22 cellular contexts compared by ENCODE assay signal in the genomic region with DNA sequence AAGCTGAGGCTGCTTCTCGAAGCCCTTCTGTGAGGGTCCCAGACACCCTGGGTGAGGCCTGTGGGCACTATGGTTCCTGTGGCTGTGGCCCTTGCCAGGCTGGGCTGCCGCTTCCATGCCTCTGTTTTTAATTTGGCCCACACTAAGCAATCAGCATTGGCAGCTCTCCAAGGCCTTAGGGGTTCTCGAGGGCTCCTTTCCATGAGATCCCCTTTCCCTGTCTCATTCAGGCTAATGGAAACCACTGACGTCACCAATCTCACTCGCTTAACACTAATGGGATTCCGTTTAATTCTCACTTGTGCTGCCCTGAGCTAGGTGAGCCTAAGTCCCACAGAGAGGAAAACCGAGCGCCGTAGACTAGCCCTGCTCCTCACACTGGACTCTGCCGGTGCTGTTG.
DNase-seq lines count a peak whose midpoint lies in the region; ATAC-seq and TF ChIP-seq lines count a peak whose summit lies in the region.
"Had no signal": no experiment of that assay in that cellular context is flagged by ENCODE, and none has a peak within 500 bp of the region (broad histone marks: within the 10 kb centered on the region; RNA-seq: fewer than 3 reads in every experiment).

No MANE protein-coding gene starts in this region.

- H3K27ac ChIP-seq in Panc1 (ENCODE audit: low read length): no peak overlapping the region
- peak overlapping the region; percentile 18 for H3K27ac ChIP-seq in lower lobe of right lung
- H3K27ac ChIP-seq: prostate gland, vagina had no signal

- H3K4me1 Mint-ChIP-seq in Calu3 (ENCODE audit: low read depth, unreplicated experiment): no peaks in the 10 kb centered on the region
- peaks cover 15% of the 10 kb centered on the region for H3K4me1 Mint-ChIP-seq in endothelial cell (ENCODE audit: unreplicated experiment)
- H3K4me1 Mint-ChIP-seq: memory B cell, natural killer cell had no signal

- ATAC-seq in Panc1 (peak; percentile 42; the same call in 1 of the 2 replicates), lower lobe of right lung (no peak), HG02763 (IDR thresholded peaks at IDR 0.05; ENCODE audit: unreplicated experiment) (no peak)
- ATAC-seq: natural killer cell had no signal

- peak; percentile 28 for DNase-seq in DMS153 treated with DMSO at 0.1 percent for 48 hours (lab: John Stamatoyannopoulos, UW; ENCODE audit: unreplicated experiment)
- DNase-seq in NCI-H2081 (lab: John Stamatoyannopoulos, UW): peak; percentile 59 to 80
- DNase-seq in Panc1 (ENCODE audit: low read depth, low spot score): no peak
- no peak for DNase-seq in lower lobe of right lung
- no peak for DNase-seq in Calu3
- no peak for DNase-seq in NCI-H748 treated with DMSO at 0.1 percent for 48 hours (lab: John Stamatoyannopoulos, UW)
- DNase-seq in endothelial cell (ENCODE audit: low spot score): no peak
- DNase-seq: activated CD4-positive, alpha-beta T cell treated with anti-CD3 and anti-CD28 coated beads, Interleukin-2, amount 50 U/mL, for 1 hour; activated CD8-positive, alpha-beta memory T cell treated with anti-CD3 and anti-CD28 coated beads, Interleukin-2, amount 50 U/mL, for 48 hours; activated gamma-delta T cell; amygdala; effector CD8-positive, alpha-beta T cell; HCEC 1CT; islet precursor cell; natural killer cell; OCI-M1; stimulated activated CD4-positive, alpha-beta T cell treated with anti-CD3 and anti-CD28 coated beads, Interleukin-4, amount 100 ng/mL, for 4 hours had no signal

- H3K4me3 ChIP-seq in Panc1 (ENCODE audit: low read depth in 2 of 2, low read length in 2 of 2) (no peak overlapping the region), lower lobe of right lung (no peak overlapping the region)
- H3K4me3 ChIP-seq: prostate gland, smooth muscle cell, vagina had no signal

- H3K9me3 ChIP-seq in Panc1 (ENCODE audit: control insufficient read depth, insufficient read depth, low read depth, low read length) (no peaks in the 10 kb centered on the region), lower lobe of right lung (no peaks in the 10 kb centered on the region)
- H3K9me3 ChIP-seq: prostate gland, vagina had no signal

- H3K4me1 ChIP-seq in Panc1 (ENCODE audit: control insufficient read depth, insufficient read depth, low read length): no peaks in the 10 kb centered on the region
- H3K4me1 ChIP-seq in lower lobe of right lung: peaks cover 10% of the 10 kb centered on the region
- H3K4me1 ChIP-seq: prostate gland had no signal

- H3K36me3 Mint-ChIP-seq in Calu3 (ENCODE audit: insufficient read depth, unreplicated experiment): no peaks in the 10 kb centered on the region
- H3K36me3 Mint-ChIP-seq in endothelial cell (ENCODE audit: low read depth, unreplicated experiment): peaks cover 5% of the 10 kb centered on the region
- H3K36me3 Mint-ChIP-seq: memory B cell, natural killer cell had no signal

- H3K27ac Mint-ChIP-seq in Calu3 (ENCODE audit: unreplicated experiment) (no peak overlapping the region), endothelial cell (ENCODE audit: unreplicated experiment) (no peak overlapping the region)
- H3K27ac Mint-ChIP-seq: memory B cell, natural killer cell had no signal

- in situ Hi-C loops in Panc1 (cut with HindIII; ENCODE audit: low pct_unique_long_range_greater_than_20kb, low sequenced_read_pairs): no loop called here

- CTCF ChIA-PET in Panc1 (lab: Charles Lee): interaction anchor here (1.0 kb wide), 1 partner anchor 25 kb away, joined by 4 read pairs; no protein-coding TSS in a partner anchor
- CTCF ChIA-PET in Calu3 (lab: Charles Lee): interaction anchor here (0.7 to 1.4 kb wide), 2 partner anchors 9 to 11 kb away, joined by 3 to 5 read pairs; no protein-coding TSS in a partner anchor

- H3K4me3 Mint-ChIP-seq in Calu3 (ENCODE audit: low read depth, unreplicated experiment) (no peak overlapping the region), endothelial cell (ENCODE audit: unreplicated experiment) (no peak overlapping the region)
- H3K4me3 Mint-ChIP-seq: memory B cell, natural killer cell had no signal

- intact Hi-C loops in Panc1 (cut with micrococcal nuclease; ENCODE audit: unreplicated experiment) (no loop called here), lower lobe of right lung (cut with DNase I) (no loop called here), Calu3 (cut with micrococcal nuclease; ENCODE audit: unreplicated experiment) (no loop called here)

- H3K27me3 Mint-ChIP-seq in Calu3 (ENCODE audit: unreplicated experiment): peaks cover 88% of the 10 kb centered on the region
- H3K27me3 Mint-ChIP-seq in endothelial cell (ENCODE audit: unreplicated experiment): peaks cover 12% of the 10 kb centered on the region

- no peaks in the 10 kb centered on the region for H3K9me3 Mint-ChIP-seq in Calu3 (ENCODE audit: low read depth, unreplicated experiment)
- no peaks in the 10 kb centered on the region for H3K9me3 Mint-ChIP-seq in endothelial cell (ENCODE audit: unreplicated experiment)

- H3K36me3 ChIP-seq in Panc1 (ENCODE audit: control insufficient read depth, insufficient read depth, low read length) (no peaks in the 10 kb centered on the region), lower lobe of right lung (peaks cover 7% of the 10 kb centered on the region)
- H3K36me3 ChIP-seq: prostate gland, vagina had no signal

- no peaks in the 10 kb centered on the region for H3K27me3 ChIP-seq in Panc1 (ENCODE audit: control insufficient read depth, insufficient read depth, low read length)
- no peaks in the 10 kb centered on the region for H3K27me3 ChIP-seq in lower lobe of right lung (ENCODE audit: low read depth)
- H3K27me3 ChIP-seq: vagina had no signal

- TF ChIP-seq CTCF in Panc1 (IDR thresholded peaks at IDR 0.05) (no peak), lower lobe of right lung (IDR thresholded peaks at IDR 0.05) (no peak), Calu3 (IDR thresholded peaks at IDR 0.05; ENCODE audit: unreplicated experiment) (no peak), endothelial cell (IDR thresholded peaks at IDR 0.05; ENCODE audit: unreplicated experiment) (no peak)

- BruUV-seq in Panc1 (replicated peaks; lab: Mats Ljungman, UMichigan) (no TSS peak), Calu3 (replicated peaks; lab: Mats Ljungman, UMichigan) (no TSS peak)

- POLR2A ChIA-PET in Panc1 (lab: Charles Lee): no interaction called here

Comparison
In these comparisons a context has a peak if more than half of its experiments do, and no peak if none do; other contexts are left out.
1. DNase-seq: peak in DMS153 treated with DMSO at 0.1 percent for 48 hours (single experiment) and NCI-H2081 (2 of 2); none in Panc1 (single experiment), lower lobe of right lung (single experiment), Calu3 (single experiment), NCI-H748 treated with DMSO at 0.1 percent for 48 hours (single experiment) and endothelial cell (single experiment).